Comparison of ENCODE assay signal across 8 cellular contexts in genomic region chr11:118883368-118884071, GRCh38. TPM values are rescaled to one million over a fixed set of nuclear protein-coding genes. Genes with fewer than 3 reads are reported as not detected.
DNase-seq lines count a peak whose midpoint lies in the region; ATAC-seq and TF ChIP-seq lines count a peak whose summit lies in the region.

Gene CXCR5, plus strand, starts transcription at chr11:118883892. Its CDS starts 50 bp downstream, at chr11:118883942.

- 75% methylated on average over 16 of the region's 16 CpGs for WGBS in SK-N-SH (ENCODE audit: low lambda C conversion rate)
- WGBS in body of pancreas, 2 donors: 70 to 87% methylated on average over 16 of the region's 16 CpGs

- TF ChIP-seq POLR2A in body of pancreas (IDR thresholded peaks at IDR 0.05): no peak

- in situ Hi-C loops in GM13976 (cut with MboI; ENCODE audit: low sequenced_read_pairs, unreplicated experiment): no loop called here

- TF ChIP-seq EP300 in SK-N-SH (IDR thresholded peaks at IDR 0.05; ENCODE audit: borderline replicate concordance in 1 of 2, low read depth in 1 of 2, low read length in 1 of 2): no peak

- POLR2A ChIA-PET in SK-N-SH (lab: Yijun Ruan, JAX): no interaction called here

- peak within 1 kb of the TSS in 1 of 2 experiments; percentile 35; a peak in 2 of 4 replicates for H3K27ac ChIP-seq in SK-N-SH (ENCODE audit: low read depth in 2 of 2, low read length in 1 of 2)
- H3K27ac ChIP-seq in foreskin keratinocyte: no peak within 1 kb of the TSS
- no peak within 1 kb of the TSS for H3K27ac ChIP-seq in body of pancreas

- H3K9ac ChIP-seq in SK-N-SH: no peak within 1 kb of the TSS

- TF ChIP-seq CTCF in GM13976 (IDR thresholded peaks at IDR 0.05; ENCODE audit: borderline replicate concordance, control extremely low read depth, extremely low read depth, insufficient read depth, missing control alignments) (peak; percentile 19), SK-N-SH (IDR thresholded peaks at IDR 0.05) (no peak), foreskin keratinocyte (conservative IDR thresholded peaks at IDR 0.05) (no peak), body of pancreas (IDR thresholded peaks at IDR 0.05) (no peak)

- DNase-seq in GM13976 (ENCODE audit: low spot score) (peak; percentile 79), SK-N-SH (no peak), glomerular visceral epithelial cell (ENCODE audit: extremely low spot score) (peak; percentile 37), T-helper 9 cell (no peak), activated gamma-delta T cell (lab: John Stamatoyannopoulos, UW) (no peak), foreskin keratinocyte (no peak), body of pancreas (no peak)

- H3K4me3 ChIP-seq in SK-N-SH (ENCODE audit: low read depth in 2 of 2, low read length in 1 of 2): no peak within 1 kb of the TSS
- H3K4me3 ChIP-seq in body of pancreas: no peak within 1 kb of the TSS

- H3K4me1 ChIP-seq in SK-N-SH (ENCODE audit: control insufficient read depth in 1 of 2, insufficient read depth in 2 of 2, low read depth in 1 of 2, low read length in 1 of 2) (peaks cover 0 to 14% of the 10 kb centered on the region in 2 experiments; a peak in 2 of 4 replicates), foreskin keratinocyte (no peaks in the 10 kb centered on the region), body of pancreas (peaks cover 20% of the 10 kb centered on the region)

- H3K36me3 ChIP-seq in SK-N-SH (replicated peaks in 1 of 2; ENCODE audit: control insufficient read depth in 1 of 2, insufficient read depth in 2 of 2, low read length in 1 of 2) (no peaks in the 10 kb centered on the region), body of pancreas (replicated peaks in 1 of 2; ENCODE audit: insufficient read depth in 1 of 2, low read depth in 2 of 2) (no peaks in the 10 kb centered on the region)

- CTCF ChIA-PET in SK-N-SH (lab: Yijun Ruan, JAX): interaction anchor here (0.8 to 1.3 kb wide), 4 partner anchors 44 to 193 kb away, joined by 3 to 5 read pairs (median 4); partner anchors contain the start of gene UPK2

- no peaks in the 10 kb centered on the region for H3K79me2 ChIP-seq in SK-N-SH (ENCODE audit: insufficient read depth)

- TF ChIP-seq RAD21 in SK-N-SH (IDR thresholded peaks at IDR 0.05; ENCODE audit: low read length): no peak

- H3K27me3 ChIP-seq in SK-N-SH (ENCODE audit: insufficient read depth) (no peaks in the 10 kb centered on the region), foreskin keratinocyte (peaks cover 12% of the 10 kb centered on the region), body of pancreas (no peaks in the 10 kb centered on the region)

- peaks cover 18% of the 10 kb centered on the region for H3F3A ChIP-seq in SK-N-SH (replicated peaks; ENCODE audit: insufficient read depth)

- no peaks in the 10 kb centered on the region for H4K20me1 ChIP-seq in SK-N-SH (ENCODE audit: insufficient read depth)

- ATAC-seq in HG02588 (IDR thresholded peaks at IDR 0.05; ENCODE audit: unreplicated experiment) (peak; percentile 79), foreskin keratinocyte (no peak), body of pancreas (no peak)

- H3K9me2 ChIP-seq in SK-N-SH: no peaks in the 10 kb centered on the region

- H2AFZ ChIP-seq in SK-N-SH (ENCODE audit: low read depth): no peak within 1 kb of the TSS

- no peak within 1 kb of the TSS for H3K4me2 ChIP-seq in SK-N-SH

- H3K9me3 ChIP-seq in SK-N-SH: no peaks in the 10 kb centered on the region
- H3K9me3 ChIP-seq in body of pancreas: no peaks in the 10 kb centered on the region

- intact Hi-C loops in body of pancreas (cut with DNase I): no loop called here

TF ChIP-seq in SK-N-SH, 30 proteins besides CTCF, POLR2A, EP300 and RAD21:
- TF ChIP-seq FOSL2 (IDR thresholded peaks at IDR 0.05; ENCODE audit: borderline replicate concordance, low read depth) (no peak), TCF12 (IDR thresholded peaks at IDR 0.05) (peak; percentile 23; the same call in 1 of the 2 replicates)

RNA-seq across cellular contexts. Expression of gene CXCR5, which starts in this region (rescaled TPM):
- polyA plus RNA-seq in SK-N-SH (2012; rRNA removed): 0.02 TPM in 1 of 2 replicates, not detected in the other
- polyA plus RNA-seq in SK-N-SH (2012; cell fraction: cytosol; rRNA removed): not detected in 2 replicates
- polyA plus RNA-seq in SK-N-SH (2012; cell fraction: nucleus; rRNA removed): not detected in 2 replicates
- total RNA-seq in foreskin keratinocyte: not detected in 2 replicates
- polyA plus RNA-seq in foreskin keratinocyte: 0.01 TPM in 1 of 2 replicates, not detected in the other
- not detected for total RNA-seq in body of pancreas

Comparison
In these comparisons a context has a peak if more than half of its experiments do, and no peak if none do; other contexts are left out.
1. DNase-seq: peak in GM13976 (single experiment) and glomerular visceral epithelial cell (single experiment); none in SK-N-SH (single experiment), T-helper 9 cell (single experiment), activated gamma-delta T cell (single experiment), foreskin keratinocyte (0 of 2) and body of pancreas (0 of 4).